ENCODE assay signal across 7 cellular contexts in genomic region chr19:7868326-7868670, GRCh38. TPM values are rescaled to one million over a fixed set of nuclear protein-coding genes. Genes with fewer than 3 reads are reported as not detected.
A peak's percentile ranks its signal among the peaks of the same experiment; 100 is the strongest.
DNase-seq lines count a peak whose midpoint lies in the region; ATAC-seq and TF ChIP-seq lines count a peak whose summit lies in the region.

No MANE protein-coding gene starts in this region.

- H2BK12ac ChIP-seq in H9 (ENCODE audit: insufficient read length, low read depth, low read length): no peak overlapping the region

- H3K27me3 ChIP-seq in H9 (ENCODE audit: insufficient read depth, low read length) (peaks cover 4% of the 10 kb centered on the region; the same call in 1 of the 2 replicates), SJCRH30 (0 out of 2 replicates have a peak, but pooled peaks cover 4% of the 10 kb centered on the region), spleen (replicated peaks in 1 of 7) (peaks cover 0 to 88% (median 40%) of the 10 kb centered on the region in 7 donors)

- H3K56ac ChIP-seq in H9 (ENCODE audit: insufficient read length, low read depth, low read length): no peak overlapping the region

- H3K4me2 ChIP-seq in H9 (ENCODE audit: insufficient read depth, insufficient read length, low read length): peak overlapping the region; percentile 40

- H3K4me3 ChIP-seq in SJCRH30 (peak overlapping the region; percentile 46), spleen (peak overlapping the region in 6 of 8 donors; percentile 33 to 74 (median 48))

- H3K4me1 Mint-ChIP-seq in H9: peaks cover 18 to 47% of the 10 kb centered on the region in 2 experiments

- no peak overlapping the region for H3K4ac ChIP-seq in H9 (ENCODE audit: low read depth, low read length)

- H3K27me3 Mint-ChIP-seq in H9 (ENCODE audit: low read depth): peaks cover 49% of the 10 kb centered on the region

- no peaks in the 10 kb centered on the region for H3K36me3 ChIP-seq in SJCRH30
- H3K36me3 ChIP-seq in spleen: peaks cover 0 to 8% (median 0%) of the 10 kb centered on the region in 6 donors

- H3K79me1 ChIP-seq in H9 (ENCODE audit: insufficient read depth, low read depth, low read length, poor library complexity, severe bottlenecking): no peaks in the 10 kb centered on the region

- H3K4me3 Mint-ChIP-seq in H9: peak overlapping the region in 1 of 2 experiments; percentile 79; a peak in 3 of 5 replicates

- no peak overlapping the region for H2BK15ac ChIP-seq in H9 (ENCODE audit: low read depth, low read length)

- H2AFZ ChIP-seq in H9 (ENCODE audit: low read length): no peak overlapping the region

- peaks cover 16% of the 10 kb centered on the region for H3K23me2 ChIP-seq in H9 (ENCODE audit: insufficient read length, low read depth, low read length, poor library complexity, severe bottlenecking)

- H3K18ac ChIP-seq in H9 (ENCODE audit: insufficient read length, low read depth, low read length): no peak overlapping the region

- intact Hi-C loops in spleen (cut with DNase I; ENCODE audit: low total_unique reads): no loop called here

- no CpG with 5 or more reads among the region's 21 CpGs for WGBS in H9 (ENCODE audit: extremely low coverage, insufficient read length, low lambda C conversion rate)
- 8 to 26% (median 18%) methylated on average over 14 to 21 of the region's 21 CpGs for WGBS in spleen, 5 donors

- no peak overlapping the region for H3K14ac ChIP-seq in H9 (ENCODE audit: insufficient read depth, low read length)

- no peak for TF ChIP-seq POLR2A in spleen (IDR thresholded peaks at IDR 0.05)

- H3K27ac ChIP-seq in H9 (ENCODE audit: insufficient read length, low read depth, low read length) (no peak overlapping the region), SJCRH30 (no peak overlapping the region), spleen (peak overlapping the region in 1 of 8 donors; percentile 87)

- peaks cover 4% of the 10 kb centered on the region for H4K20me1 ChIP-seq in H9 (ENCODE audit: control insufficient read depth, insufficient read depth, insufficient read length)

- no peak overlapping the region for H3T11ph ChIP-seq in H9 (ENCODE audit: low read length)

- H3K9me3 ChIP-seq in H9 (ENCODE audit: control insufficient read depth, low read depth, low read length): no peaks in the 10 kb centered on the region
- no peaks in the 10 kb centered on the region for H3K9me3 ChIP-seq in SJCRH30 (replicated peaks)
- H3K9me3 ChIP-seq in spleen: peaks cover 0 to 3% (median 0%) of the 10 kb centered on the region in 8 donors

- no peak overlapping the region for H2BK120ac ChIP-seq in H9 (ENCODE audit: low read depth, low read length, poor library complexity, severe bottlenecking)

- no peak overlapping the region for H2AK5ac ChIP-seq in H9 (ENCODE audit: insufficient read length, low read length)

- H2BK20ac ChIP-seq in H9 (ENCODE audit: low read depth, low read length, poor library complexity, severe bottlenecking): no peak overlapping the region

- peak; percentile 3 for ATAC-seq in esophagus mucosa

- H3K36me3 Mint-ChIP-seq in H9 (ENCODE audit: insufficient read depth in 1 of 3, low read depth in 3 of 3): peaks cover 0 to 6% (median 5%) of the 10 kb centered on the region in 3 experiments; a peak in 4 of 7 replicates

- no peak overlapping the region for H3K27ac Mint-ChIP-seq in H9

- H4K91ac ChIP-seq in H9 (ENCODE audit: insufficient read length, low read depth, low read length): no peak overlapping the region

- DNase-seq in H9 (peak; percentile 81), SJCRH30 (no peak), spleen (no peak), Ammon's horn (ENCODE audit: low spot score) (no peak), NCI-H1105 (lab: John Stamatoyannopoulos, UW) (no peak), NCI-H2081 (lab: John Stamatoyannopoulos, UW) (no peak)

- no peaks in the 10 kb centered on the region for H3K9me3 Mint-ChIP-seq in H9

- no peak overlapping the region for H3K9ac ChIP-seq in H9 (ENCODE audit: extremely low read depth, insufficient read length, low read length)

- no peaks in the 10 kb centered on the region for H3K79me2 ChIP-seq in H9 (ENCODE audit: insufficient read depth, low read length)

- no peak overlapping the region for H3K23ac ChIP-seq in H9 (ENCODE audit: insufficient read length, low read depth, low read length)

- H4K8ac ChIP-seq in H9 (replicated peaks; ENCODE audit: insufficient read length, low read depth, low read length): no peak overlapping the region

- no peak overlapping the region for H4K5ac ChIP-seq in H9 (ENCODE audit: insufficient read length, low read depth, low read length)

- H2BK5ac ChIP-seq in H9 (ENCODE audit: insufficient read length, low read length): no peak overlapping the region

- H3K4me1 ChIP-seq in H9 (ENCODE audit: insufficient read depth, low read length) (no peaks in the 10 kb centered on the region; the same call in 1 of the 2 replicates), SJCRH30 (no peaks in the 10 kb centered on the region; the same call in 1 of the 2 replicates), spleen (peaks cover 8 to 67% (median 46%) of the 10 kb centered on the region in 6 donors)

- TF ChIP-seq CTCF in H9 (conservative IDR thresholded peaks at IDR 0.05): no peak
- no peak for TF ChIP-seq CTCF in spleen (IDR thresholded peaks at IDR 0.05 in 8 of 11, conservative IDR thresholded peaks at IDR 0.05 in 3 of 11)

RNA-seq across cellular contexts. Expression of gene PRR36, which starts 5.9 kb away (rescaled TPM):
- total RNA-seq in H9 (2021) (20.4 and 21.4 TPM in 2 replicates), esophagus mucosa (0.04 TPM), spleen (under 1 TPM in 4 of 7 donors, not detected in 3; 0.09 to 0.43 (median 0.21) TPM)
- not detected in 2 replicates for total RNA-seq in SJCRH30 (2014; rRNA removed; shearing (Covaris generic))
- polyA plus RNA-seq in spleen: under 1 TPM; 0.02 to 0.06 (median 0.06) TPM

RNA-seq across cellular contexts. Expression of gene LRRC8E, which starts 20.0 kb away (rescaled TPM):
- total RNA-seq in H9 (2021): 4.6 and 4.8 TPM in 2 replicates
- total RNA-seq in SJCRH30 (2014; rRNA removed; shearing (Covaris generic)): 0.04 and 0.15 TPM in 2 replicates
- total RNA-seq in esophagus mucosa: 11.6 TPM
- total RNA-seq in spleen: under 1 TPM in 1 of 7 donors, not detected in 6; 0.37 TPM
- under 1 TPM in 1 of 3 donors, not detected in 2; 0.08 TPM for polyA plus RNA-seq in spleen

RNA-seq across cellular contexts. Expression of gene MAP2K7, which starts 35.4 kb away (rescaled TPM):
- 47.2 and 48.1 TPM in 2 replicates for total RNA-seq in H9 (2021)
- total RNA-seq in SJCRH30 (2014; rRNA removed; shearing (Covaris generic)): 12.9 and 13.6 TPM in 2 replicates
- 15.4 TPM for total RNA-seq in esophagus mucosa
- 10 to 100 TPM; 19.5 to 41.3 (median 32.9) TPM for total RNA-seq in spleen
- polyA plus RNA-seq in spleen: 10 to 100 TPM; 12.4 to 44.3 (median 18.9) TPM

RNA-seq across cellular contexts. Expression of gene EVI5L, which starts 38.3 kb away (rescaled TPM):
- total RNA-seq in H9 (2021): 7.1 and 7.8 TPM in 2 replicates
- total RNA-seq in SJCRH30 (2014; rRNA removed; shearing (Covaris generic)): 5.5 and 6.0 TPM in 2 replicates
- total RNA-seq in esophagus mucosa: 9.6 TPM
- total RNA-seq in spleen: 10 to 100 TPM in 5 of 7 donors, 1 to 10 TPM in 2; 8.6 to 22.8 (median 13.8) TPM
- 1 to 10 TPM; 3.7 to 9.3 (median 3.7) TPM for polyA plus RNA-seq in spleen

RNA-seq across cellular contexts. Expression of gene TGFBR3L, which starts 46.3 kb away (rescaled TPM):
- 5.5 and 6.5 TPM in 2 replicates for total RNA-seq in H9 (2021)
- not detected in 2 replicates for total RNA-seq in SJCRH30 (2014; rRNA removed; shearing (Covaris generic))
- total RNA-seq in esophagus mucosa: 0.72 TPM
- total RNA-seq in spleen: not detected
- under 1 TPM in 1 of 3 donors, not detected in 2; 0.11 TPM for polyA plus RNA-seq in spleen

Comparison
In these comparisons a context has a peak if more than half of its experiments do, and no peak if none do; other contexts are left out.
1. RNA of gene PRR36, which starts 5.9 kb away (total RNA-seq): 20.4 to 21.4 TPM in H9; 0.09 to 0.43 TPM in spleen, 0.04 TPM in esophagus mucosa (single experiment) and not detected in SJCRH30; every median in the first group is over 10 times any median in the second.